Comparison of ENCODE assay signal across 4 cellular contexts in the genomic region with DNA sequence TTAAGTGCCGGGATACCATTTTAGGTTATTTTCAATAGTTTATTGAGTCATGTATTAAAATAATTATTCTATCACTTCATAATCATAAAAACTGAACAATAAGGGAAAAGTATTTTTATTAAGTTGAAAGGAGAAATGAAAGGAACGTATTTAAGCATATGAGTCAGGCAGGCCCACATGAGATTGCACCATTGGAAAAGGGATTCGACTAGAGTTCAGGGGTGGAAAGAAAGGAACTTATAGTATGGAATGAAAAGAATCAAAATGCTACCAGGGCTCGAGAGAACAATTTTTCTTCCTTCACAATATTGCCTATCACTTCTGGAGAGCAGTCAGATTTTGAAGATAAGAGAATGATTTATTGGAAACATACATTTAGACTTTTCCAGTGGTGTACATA.
"Had no signal": no experiment of that assay in that cellular context is flagged by ENCODE, and none has a peak within 500 bp of the region (broad histone marks: within the 10 kb centered on the region; RNA-seq: fewer than 3 reads in every experiment).

No MANE protein-coding gene starts in this region.

- ATAC-seq: GM23338 had no signal

- H3K4me2 ChIP-seq: GM23338 had no signal

- H2AFZ ChIP-seq: GM23338 had no signal

- DNase-seq: H9, HCEC 1CT, KBM-7 had no signal

- H3K4me3 ChIP-seq: GM23338 had no signal
